Comparison of ENCODE assay signal across 36 cellular contexts in the genomic region with DNA sequence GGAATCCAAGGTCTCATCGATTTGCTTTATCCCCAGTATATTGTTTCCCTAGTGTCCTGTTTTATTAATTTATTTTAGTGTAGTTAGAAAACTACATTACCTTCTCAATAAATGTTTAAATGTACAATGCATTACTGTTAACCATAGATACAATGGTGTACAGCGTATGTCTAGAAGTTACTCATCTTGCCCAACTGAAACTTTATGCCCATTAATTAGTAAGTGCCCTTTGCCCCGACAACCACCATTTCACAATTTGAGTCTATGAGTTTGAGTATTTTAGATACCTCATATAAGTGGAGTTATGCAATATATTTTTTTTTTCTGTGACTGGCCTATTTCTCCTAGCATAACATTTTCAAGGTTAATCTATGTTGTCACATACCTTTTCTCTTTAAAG.
"Had no signal": no experiment of that assay in that cellular context is flagged by ENCODE, and none has a peak within 500 bp of the region (broad histone marks: within the 10 kb centered on the region; RNA-seq: fewer than 3 reads in every experiment).

No MANE protein-coding gene starts in this region.

- H3K9me3 ChIP-seq: MG63 had no signal

- H3K36me3 ChIP-seq: MG63 had no signal

- DNase-seq: Karpas-422, Kasumi-1, MG63, MM.1S, MV-4-11, NCI-H1048, NCI-H1092, NCI-H1092 treated with DMSO at 0.1 percent for 48 hours, NCI-H1105, NCI-H1105 treated with DMSO at 0.1 percent for 48 hours, NCI-H1417, NCI-H1417 treated with DMSO at 0.1 percent for 48 hours, NCI-H1436, NCI-H1436 treated with DMSO at 0.1 percent for 48 hours, NCI-H146, NCI-H1694, NCI-H1694 treated with DMSO at 0.1 percent for 48 hours, NCI-H187, NCI-H187 treated with DMSO at 0.1 percent for 48 hours, NCI-H1930, NCI-H2029, NCI-H2029 treated with DMSO at 0.1 percent for 48 hours, NCI-H2081, NCI-H2081 treated with DMSO at 0.1 percent for 48 hours, NCI-H2107, NCI-H2171, NCI-H2171 treated with DMSO at 0.1 percent for 48 hours, NCI-H2227 treated with DMSO at 0.1 percent for 48 hours, NCI-H226, NCI-H345, NCI-H446, NCI-H446 treated with DMSO at 0.1 percent for 48 hours, NCI-H510A, NCI-H510A treated with DMSO at 0.1 percent for 48 hours, NCI-H524, NCI-H524 treated with DMSO at 0.1 percent for 48 hours had no signal

- H3K4me3 ChIP-seq: MG63 had no signal

- H3K27me3 ChIP-seq: MG63 had no signal
